Comparison of ENCODE assay signal across 1 cellular context in genomic region chr12:68560823-68561422, GRCh38.
TF ChIP-seq lines count a peak whose summit lies in the region.

No MANE protein-coding gene starts in this region.

TF ChIP-seq in WTC11, 78 proteins besides CTCF, POLR2A, EP300 and RAD21:
- TF ChIP-seq ZNF532 (CRISPR knock-in tag; IDR thresholded peaks at IDR 0.05; ENCODE audit: borderline replicate concordance): no peak
- no peak for TF ChIP-seq ZNF219 (CRISPR knock-in tag; IDR thresholded peaks at IDR 0.05; ENCODE audit: borderline replicate concordance)
- no peak for TF ChIP-seq PRDM15 (CRISPR knock-in tag; IDR thresholded peaks at IDR 0.05)
- TF ChIP-seq ETV6 (CRISPR knock-in tag; IDR thresholded peaks at IDR 0.05): no peak
- TF ChIP-seq ZNF512 (CRISPR knock-in tag; IDR thresholded peaks at IDR 0.05; ENCODE audit: borderline replicate concordance): no peak
- no peak for TF ChIP-seq JUN (CRISPR knock-in tag; IDR thresholded peaks at IDR 0.05)
- TF ChIP-seq TEAD4 (CRISPR knock-in tag; IDR thresholded peaks at IDR 0.05): no peak
- no peak for TF ChIP-seq ZNF281 (CRISPR knock-in tag; IDR thresholded peaks at IDR 0.05)
- TF ChIP-seq TEAD1 (CRISPR knock-in tag; IDR thresholded peaks at IDR 0.05): no peak
- no peak for TF ChIP-seq ZNF671 (CRISPR knock-in tag; IDR thresholded peaks at IDR 0.05)
